26 cellular contexts compared by ENCODE assay signal in genomic region chr3:76912966-76913365, GRCh38.
"Had no signal": no experiment of that assay in that cellular context is flagged by ENCODE, and none has a peak within 500 bp of the region (broad histone marks: within the 10 kb centered on the region; RNA-seq: fewer than 3 reads in every experiment).

No MANE protein-coding gene starts in this region.

- H3K27ac ChIP-seq: adrenal gland, body of pancreas, gastrocnemius medialis, hepatocyte, right lobe of liver, uterus, VCaP had no signal

- DNase-seq: activated CD4-positive, alpha-beta T cell treated with anti-CD3 and anti-CD28 coated beads for 4 hours; activated CD4-positive, alpha-beta T cell treated with anti-CD3 and anti-CD28 coated beads, Interleukin-2, amount 50 U/mL, for 4 hours; activated effector memory CD4-positive, alpha-beta T cell treated with anti-CD3 and anti-CD28 coated beads, Interleukin-2, amount 50 U/mL, for 16 hours; activated naive CD4-positive, alpha-beta T cell treated with anti-CD3 and anti-CD28 coated beads for 36 hours; activated naive CD8-positive, alpha-beta T cell treated with anti-CD3 and anti-CD28 coated beads for 36 hours; adrenal gland; aorta; body of pancreas; effector memory CD4-positive, alpha-beta T cell; erythroblast; gastrocnemius medialis; left cardiac atrium; mammary epithelial cell; naive B cell; nucleus accumbens; right lobe of liver; stimulated activated CD4-positive, alpha-beta T cell treated with anti-CD3 and anti-CD28 coated beads, Interleukin-4, amount 100 ng/mL, for 24 hours; T-helper 9 cell; uterus had no signal

- H3K4me3 Mint-ChIP-seq: activated naive CD4-positive, alpha-beta T cell treated with anti-CD3 and anti-CD28 coated beads for 36 hours; activated naive CD8-positive, alpha-beta T cell treated with anti-CD3 and anti-CD28 coated beads for 36 hours; naive B cell; neural crest cell; stimulated activated effector memory CD8-positive, alpha-beta T cell treated with anti-CD3 and anti-CD28 coated beads, Interleukin-12 subunit alpha, Interleukin-12 subunit beta, amount 100 ng/mL, for 72 hours; stimulated activated naive CD8-positive, alpha-beta T cell treated with anti-CD3 and anti-CD28 coated beads, Interleukin-15, Interleukin-2, amounts not matched to agents 100 ng/mL and 50 ng/mL, for 24 hours; T-helper 1 cell treated with Interleukin-12 subunit alpha and Interleukin-12 subunit beta and Interleukin-4 antibody, amounts not matched to agents 30 μg/mL and 1 μg/mL, for 36 hours; type B pancreatic cell had no signal

- H3K27me3 Mint-ChIP-seq: activated naive CD8-positive, alpha-beta T cell treated with anti-CD3 and anti-CD28 coated beads for 36 hours; naive B cell; stimulated activated naive CD8-positive, alpha-beta T cell treated with anti-CD3 and anti-CD28 coated beads, Interleukin-15, Interleukin-2, amounts not matched to agents 100 ng/mL and 50 ng/mL, for 24 hours; type B pancreatic cell had no signal

- H3K36me3 ChIP-seq: adrenal gland, gastrocnemius medialis, right lobe of liver, uterus had no signal

- H3K4me1 Mint-ChIP-seq: activated naive CD8-positive, alpha-beta T cell treated with anti-CD3 and anti-CD28 coated beads for 36 hours; naive B cell; neural crest cell; stimulated activated effector memory CD8-positive, alpha-beta T cell treated with anti-CD3 and anti-CD28 coated beads, Interleukin-12 subunit alpha, Interleukin-12 subunit beta, amount 100 ng/mL, for 72 hours had no signal

- H3K9me3 ChIP-seq: adrenal gland, body of pancreas, gastrocnemius medialis, right lobe of liver, uterus had no signal

- H3K27ac Mint-ChIP-seq: activated naive CD4-positive, alpha-beta T cell treated with anti-CD3 and anti-CD28 coated beads for 36 hours; activated naive CD8-positive, alpha-beta T cell treated with anti-CD3 and anti-CD28 coated beads for 36 hours; naive B cell; stimulated activated effector memory CD8-positive, alpha-beta T cell treated with anti-CD3 and anti-CD28 coated beads, Interleukin-12 subunit alpha, Interleukin-12 subunit beta, amount 100 ng/mL, for 72 hours; stimulated activated naive CD8-positive, alpha-beta T cell treated with anti-CD3 and anti-CD28 coated beads, Interleukin-15, Interleukin-2, amounts not matched to agents 100 ng/mL and 50 ng/mL, for 24 hours; T-helper 1 cell treated with Interleukin-12 subunit alpha and Interleukin-12 subunit beta and Interleukin-4 antibody, amounts not matched to agents 30 μg/mL and 1 μg/mL, for 36 hours; type B pancreatic cell had no signal

- H3K4me3 ChIP-seq: adrenal gland, body of pancreas, gastrocnemius medialis, hepatocyte, right lobe of liver, uterus had no signal

- H3K9me3 Mint-ChIP-seq: neural crest cell, type B pancreatic cell had no signal

- ATAC-seq: body of pancreas; gastrocnemius medialis; left cardiac atrium; stimulated activated effector memory CD8-positive, alpha-beta T cell treated with anti-CD3 and anti-CD28 coated beads, Interleukin-12 subunit alpha, Interleukin-12 subunit beta, amount 100 ng/mL, for 72 hours had no signal

- H3K36me3 Mint-ChIP-seq: activated naive CD8-positive, alpha-beta T cell treated with anti-CD3 and anti-CD28 coated beads for 36 hours; naive B cell; stimulated activated effector memory CD8-positive, alpha-beta T cell treated with anti-CD3 and anti-CD28 coated beads, Interleukin-12 subunit alpha, Interleukin-12 subunit beta, amount 100 ng/mL, for 72 hours; type B pancreatic cell had no signal

- H3K27me3 ChIP-seq: adrenal gland, body of pancreas, gastrocnemius medialis, hepatocyte, right lobe of liver, uterus had no signal

- H3K4me1 ChIP-seq: adrenal gland, body of pancreas, gastrocnemius medialis, right lobe of liver, uterus had no signal
